Comparison of ENCODE assay signal across 8 cellular contexts in genomic region chr3:129211772-129212171, GRCh38. TPM values are rescaled to one million over a fixed set of nuclear protein-coding genes. Genes with fewer than 3 reads are reported as not detected.
A peak's percentile ranks its signal among the peaks of the same experiment; 100 is the strongest.
DNase-seq lines count a peak whose midpoint lies in the region; ATAC-seq and TF ChIP-seq lines count a peak whose summit lies in the region.

No MANE protein-coding gene starts in this region.

- peaks cover 1% of the 10 kb centered on the region for H3K79me1 ChIP-seq in neuronal stem cell (ENCODE audit: low read depth, low read length)

- no peaks in the 10 kb centered on the region for H3K27me3 ChIP-seq in neuronal stem cell (ENCODE audit: control insufficient read depth in 3 of 3, insufficient read depth in 3 of 3, low read depth in 1 of 3, low read length in 3 of 3)

- WGBS in neuronal stem cell (ENCODE audit: extremely low coverage in 2 of 2, insufficient read length in 2 of 2, insufficient replicate concordance in 1 of 2), 2 donors, result no CpG with 5 or more reads among the region's 6 CpGs

- H3K9me3 ChIP-seq in neuronal stem cell (replicated peaks in 1 of 2; ENCODE audit: control insufficient read depth in 2 of 2, insufficient read depth in 1 of 2, low read depth in 1 of 2, low read length in 2 of 2), result no peaks in the 10 kb centered on the region

- H2AK5ac ChIP-seq in neuronal stem cell (ENCODE audit: low read depth, low read length), result no peak overlapping the region

- H3K14ac ChIP-seq in neuronal stem cell (ENCODE audit: low read length), result no peak overlapping the region

- H3K18ac ChIP-seq in neuronal stem cell (ENCODE audit: low read length), result no peak overlapping the region

- H3K9ac ChIP-seq in neuronal stem cell (ENCODE audit: low read depth, low read length, poor library complexity), result no peak overlapping the region

- H2BK12ac ChIP-seq in neuronal stem cell (ENCODE audit: low read length), result no peak overlapping the region

- no peak overlapping the region for H2BK120ac ChIP-seq in neuronal stem cell (ENCODE audit: low read depth, low read length)

- H4K8ac ChIP-seq in neuronal stem cell (ENCODE audit: low read depth, low read length), result no peak overlapping the region

- H3K4me3 Mint-ChIP-seq in progenitor cell of endocrine pancreas (ENCODE audit: low read depth), result no peak overlapping the region

- H3K36me3 Mint-ChIP-seq in progenitor cell of endocrine pancreas (ENCODE audit: insufficient read depth), result no peaks in the 10 kb centered on the region

- no peak for TF ChIP-seq CTCF in progenitor cell of endocrine pancreas (IDR thresholded peaks at IDR 0.05; ENCODE audit: unreplicated experiment)

- H3K4me3 ChIP-seq in neuronal stem cell (ENCODE audit: low read length in 2 of 2), result no peak overlapping the region

- no peaks in the 10 kb centered on the region for H3K36me3 ChIP-seq in neuronal stem cell (replicated peaks in 1 of 2; ENCODE audit: control insufficient read depth in 2 of 2, insufficient read depth in 2 of 2, low read length in 2 of 2)

- H3K4me1 Mint-ChIP-seq in progenitor cell of endocrine pancreas (ENCODE audit: low read depth), result no peaks in the 10 kb centered on the region

- no peak overlapping the region for H3K4ac ChIP-seq in neuronal stem cell (ENCODE audit: low read length)

- no peak overlapping the region for H2BK15ac ChIP-seq in neuronal stem cell (ENCODE audit: low read length)

- TF ChIP-seq POLR2A in GM18505 (IDR thresholded peaks at IDR 0.05; ENCODE audit: borderline replicate concordance, extremely low read depth, insufficient read depth, insufficient read length), result no peak

- no peak overlapping the region for H3K23ac ChIP-seq in neuronal stem cell (ENCODE audit: low read depth, low read length, poor library complexity)

- no peak overlapping the region for H3K27ac Mint-ChIP-seq in progenitor cell of endocrine pancreas

- no peaks in the 10 kb centered on the region for H3K27me3 Mint-ChIP-seq in progenitor cell of endocrine pancreas

- no peak overlapping the region for H3K4me2 ChIP-seq in neuronal stem cell (ENCODE audit: insufficient read depth, low read length, poor library complexity, severe bottlenecking)

- no peaks in the 10 kb centered on the region for H3K4me1 ChIP-seq in neuronal stem cell (ENCODE audit: control insufficient read depth in 2 of 2, insufficient read depth in 1 of 2, low read depth in 1 of 2, low read length in 2 of 2)

- peak overlapping the region; percentile 79 for H2AFZ ChIP-seq in neuronal stem cell (ENCODE audit: low read length)

- ATAC-seq in HG03354 (IDR thresholded peaks at IDR 0.05; ENCODE audit: poor library complexity, severe bottlenecking, unreplicated experiment), result no peak
- ATAC-seq in GM18505 (IDR thresholded peaks at IDR 0.05; ENCODE audit: unreplicated experiment), result no peak

- H4K91ac ChIP-seq in neuronal stem cell (ENCODE audit: low read depth, low read length, poor library complexity), result no peak overlapping the region

- no peak overlapping the region for H3K27ac ChIP-seq in neuronal stem cell (replicated peaks; ENCODE audit: low read length)

- H3K9me3 Mint-ChIP-seq in progenitor cell of endocrine pancreas (ENCODE audit: low read depth), result no peaks in the 10 kb centered on the region

- H2BK5ac ChIP-seq in neuronal stem cell (ENCODE audit: low read length), result no peak overlapping the region

- peak; percentile 62 for DNase-seq in DMS153 treated with DMSO at 0.1 percent for 48 hours (lab: John Stamatoyannopoulos, UW; ENCODE audit: unreplicated experiment)
- peak; percentile 99 for DNase-seq in NCI-H226
- peak; percentile 77 for DNase-seq in dermis blood vessel endothelial cell
- DNase-seq in neuronal stem cell (ENCODE audit: low spot score), result no peak
- DNase-seq in progenitor cell of endocrine pancreas (ENCODE audit: low spot score, unreplicated experiment), result no peak
- no peak for DNase-seq in cortex of kidney (lab: John Stamatoyannopoulos, UW)

RNA-seq across cellular contexts. Expression of gene CNBP, which starts 28.1 kb away (rescaled TPM):
- 251 and 283 TPM in 2 replicates for total RNA-seq in dermis blood vessel endothelial cell
- polyA plus RNA-seq in neuronal stem cell (2013, experiment 1 of 2), result 379 TPM
- polyA plus RNA-seq in neuronal stem cell (2013, experiment 2 of 2), result 385 TPM
- 192 and 194 TPM in 2 replicates for total RNA-seq in progenitor cell of endocrine pancreas

RNA-seq across cellular contexts. Expression of gene COPG1, which starts 37.6 kb away (rescaled TPM):
- total RNA-seq in dermis blood vessel endothelial cell (225 and 267 TPM in 2 replicates), progenitor cell of endocrine pancreas (141 and 145 TPM in 2 replicates)
- 32.7 TPM for polyA plus RNA-seq in neuronal stem cell (2013, experiment 1 of 2)
- polyA plus RNA-seq in neuronal stem cell (2013, experiment 2 of 2), result 33.9 TPM

RNA-seq across cellular contexts. Expression of gene ISY1, which starts 50.9 kb away (rescaled TPM):
- total RNA-seq in dermis blood vessel endothelial cell (37.9 and 57.6 TPM in 2 replicates), progenitor cell of endocrine pancreas (34.0 and 37.4 TPM in 2 replicates)
- 13.2 TPM for polyA plus RNA-seq in neuronal stem cell (2013, experiment 1 of 2)
- 14.0 TPM for polyA plus RNA-seq in neuronal stem cell (2013, experiment 2 of 2)

Comparison
In these comparisons a context has a peak if more than half of its experiments do, and no peak if none do; other contexts are left out.
1. DNase-seq: peak in DMS153 treated with DMSO at 0.1 percent for 48 hours (single experiment), NCI-H226 (single experiment) and dermis blood vessel endothelial cell (single experiment); none in neuronal stem cell (single experiment), progenitor cell of endocrine pancreas (single experiment) and cortex of kidney (single experiment).